8 cellular contexts compared by ENCODE assay signal in the genomic region with DNA sequence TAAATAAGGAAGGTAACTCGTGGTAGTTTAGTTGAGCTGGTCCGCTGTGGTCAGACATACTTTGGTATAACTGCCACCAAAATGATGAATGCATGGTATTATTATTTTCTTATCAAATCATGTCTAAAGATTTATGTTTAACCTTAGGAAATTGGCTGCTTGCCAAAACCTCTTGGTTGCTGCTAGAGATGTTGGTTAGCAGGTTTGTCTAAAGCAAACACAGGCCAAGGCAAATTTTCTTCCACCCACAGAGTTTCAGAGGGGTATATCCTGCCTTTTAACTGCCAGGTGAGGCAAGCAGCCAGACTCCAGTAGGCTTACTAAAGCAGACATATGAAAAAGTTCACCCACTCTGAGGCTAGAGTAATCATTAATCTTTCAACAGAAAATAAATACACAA.
DNase-seq lines count a peak whose midpoint lies in the region; ATAC-seq and TF ChIP-seq lines count a peak whose summit lies in the region.

No MANE protein-coding gene starts in this region.

- H3K4me3 Mint-ChIP-seq in endothelial cell (ENCODE audit: unreplicated experiment): no peak overlapping the region

- no peaks in the 10 kb centered on the region for H3K36me3 ChIP-seq in brain microvascular endothelial cell (replicated peaks)

- H3K4me1 Mint-ChIP-seq in endothelial cell (ENCODE audit: unreplicated experiment): peaks cover 9% of the 10 kb centered on the region

- no peak for ATAC-seq in GM21619 (IDR thresholded peaks at IDR 0.05; ENCODE audit: unreplicated experiment)

- no peak overlapping the region for H3K27ac Mint-ChIP-seq in endothelial cell (ENCODE audit: unreplicated experiment)

- H3K4me3 ChIP-seq in brain microvascular endothelial cell (ENCODE audit: low read depth, low read length): no peak overlapping the region

- no peaks in the 10 kb centered on the region for H3K27me3 ChIP-seq in brain microvascular endothelial cell (replicated peaks)

- no peaks in the 10 kb centered on the region for H3K27me3 Mint-ChIP-seq in endothelial cell (ENCODE audit: unreplicated experiment)

- DNase-seq in COLO829 (ENCODE audit: low spot score) (peak; percentile 21), H4 (ENCODE audit: low spot score) (peak; percentile 92), NCI-H1048 (lab: John Stamatoyannopoulos, UW) (peak; percentile 81), brain microvascular endothelial cell (peak; percentile 46), cerebellar nuclear complex (lab: John Stamatoyannopoulos, UW) (no peak), endothelial cell (ENCODE audit: low spot score) (no peak)
- no peak for DNase-seq in activated CD8-positive, alpha-beta memory T cell treated with anti-CD3 and anti-CD28 coated beads, Interleukin-2, amount 50 U/mL, for 4 hours

- H3K9me3 Mint-ChIP-seq in endothelial cell (ENCODE audit: unreplicated experiment): no peaks in the 10 kb centered on the region

- H3K27ac ChIP-seq in brain microvascular endothelial cell: no peak overlapping the region

- H3K36me3 Mint-ChIP-seq in endothelial cell (ENCODE audit: low read depth, unreplicated experiment): no peaks in the 10 kb centered on the region

- no peak for TF ChIP-seq CTCF in brain microvascular endothelial cell (IDR thresholded peaks at IDR 0.05; ENCODE audit: low read depth, low read length, missing control alignments)
- no peak for TF ChIP-seq CTCF in endothelial cell (IDR thresholded peaks at IDR 0.05; ENCODE audit: unreplicated experiment)

- in situ Hi-C loops in brain microvascular endothelial cell (cut with HindIII; ENCODE audit: low pct_ligation_motif_present, low sequenced_read_pairs): no loop called here

Comparison
In these comparisons a context has a peak if more than half of its experiments do, and no peak if none do; other contexts are left out.
1. DNase-seq: peak in COLO829 (single experiment), H4 (single experiment), NCI-H1048 (single experiment) and brain microvascular endothelial cell (single experiment); none in activated CD8-positive, alpha-beta memory T cell treated with anti-CD3 and anti-CD28 coated beads, Interleukin-2, amount 50 U/mL, for 4 hours (single experiment), cerebellar nuclear complex (0 of 2) and endothelial cell (single experiment).